ENCODE assay signal across 8 cellular contexts in genomic region chr2:215793747-215794595, GRCh38.
DNase-seq lines count a peak whose midpoint lies in the region; ATAC-seq and TF ChIP-seq lines count a peak whose summit lies in the region.

No MANE protein-coding gene starts in this region.

- H3K27me3 Mint-ChIP-seq in natural killer cell treated with Interleukin-12 subunit alpha and Interleukin-12 subunit beta and Interleukin-15 and Interleukin-18, amount 100 ng/mL, for 72 hours: peaks cover 0 to 3% of the 10 kb centered on the region in 2 donors

- peak; percentile 94 for DNase-seq in EH (ENCODE audit: low read depth)
- peak; percentile 83 for DNase-seq in HFF-Myc (ENCODE audit: extremely low read depth, low read depth)
- DNase-seq in NOMO-1 (lab: John Stamatoyannopoulos, UW; ENCODE audit: unreplicated experiment in 2 of 2): peak; percentile 65 to 93
- peak; percentile 83 for DNase-seq in dedifferentiated amniotic fluid mesenchymal stem cell (ENCODE audit: extremely low spot score)
- DNase-seq in natural killer cell treated with Interleukin-12 subunit alpha and Interleukin-12 subunit beta and Interleukin-15 and Interleukin-18, amount 100 ng/mL, for 72 hours (ENCODE audit: low spot score): no peak
- no peak for DNase-seq in COR-L47 (lab: John Stamatoyannopoulos, UW)
- DNase-seq in cortex of kidney (lab: John Stamatoyannopoulos, UW): no peak

- TF ChIP-seq CTCF in HFF-Myc (IDR thresholded peaks at IDR 0.05; ENCODE audit: low read depth, low read length, missing control alignments): no peak

- H3K4me1 Mint-ChIP-seq in natural killer cell treated with Interleukin-12 subunit alpha and Interleukin-12 subunit beta and Interleukin-15 and Interleukin-18, amount 100 ng/mL, for 72 hours (ENCODE audit: low read depth in 2 of 2): peaks cover 25 to 30% of the 10 kb centered on the region in 2 donors

- no peaks in the 10 kb centered on the region for H3K36me3 Mint-ChIP-seq in natural killer cell treated with Interleukin-12 subunit alpha and Interleukin-12 subunit beta and Interleukin-15 and Interleukin-18, amount 100 ng/mL, for 72 hours

- no peak overlapping the region for H3K4me3 Mint-ChIP-seq in natural killer cell treated with Interleukin-12 subunit alpha and Interleukin-12 subunit beta and Interleukin-15 and Interleukin-18, amount 100 ng/mL, for 72 hours

- peak overlapping the region in 1 of 2 donors; percentile 48 for H3K27ac Mint-ChIP-seq in natural killer cell treated with Interleukin-12 subunit alpha and Interleukin-12 subunit beta and Interleukin-15 and Interleukin-18, amount 100 ng/mL, for 72 hours

- no peaks in the 10 kb centered on the region for H3K9me3 Mint-ChIP-seq in natural killer cell treated with Interleukin-12 subunit alpha and Interleukin-12 subunit beta and Interleukin-15 and Interleukin-18, amount 100 ng/mL, for 72 hours

- no peak overlapping the region for H3K4me3 ChIP-seq in HFF-Myc (replicated peaks; ENCODE audit: low read depth, low read length)

- ATAC-seq in natural killer cell treated with Interleukin-12 subunit alpha and Interleukin-12 subunit beta and Interleukin-15 and Interleukin-18, amount 100 ng/mL, for 72 hours: peak; percentile 55 to 81
- no peak for ATAC-seq in GM19397 (IDR thresholded peaks at IDR 0.05; ENCODE audit: unreplicated experiment)

Comparison
In these comparisons a context has a peak if more than half of its experiments do, and no peak if none do; other contexts are left out.
1. DNase-seq: peak in EH (single experiment), HFF-Myc (single experiment), NOMO-1 (2 of 2) and dedifferentiated amniotic fluid mesenchymal stem cell (single experiment); none in natural killer cell treated with Interleukin-12 subunit alpha and Interleukin-12 subunit beta and Interleukin-15 and Interleukin-18, amount 100 ng/mL, for 72 hours (single experiment), COR-L47 (single experiment) and cortex of kidney (single experiment).